18 cellular contexts compared by ENCODE assay signal in genomic region chr10:114394531-114394930, GRCh38.
"Had no signal": no experiment of that assay in that cellular context is flagged by ENCODE, and none has a peak within 500 bp of the region (broad histone marks: within the 10 kb centered on the region; RNA-seq: fewer than 3 reads in every experiment).

No MANE protein-coding gene starts in this region.

- H3K4me3 Mint-ChIP-seq: activated CD8-positive, alpha-beta T cell treated with anti-CD3 and anti-CD28 coated beads, Interleukin-2, amount 10 ng/mL, durations not matched to agents 7 days and 5 days; activated naive CD8-positive, alpha-beta T cell treated with anti-CD3 and anti-CD28 coated beads, Interleukin-2, amount 10 ng/mL, durations not matched to agents 7 days and 5 days; activated T-helper 1 cell treated with anti-CD3 and anti-CD28 coated beads, Interleukin-12 subunit alpha, Interleukin-12 subunit beta, Interleukin-2, Interleukin-4 antibody, amounts not matched to agents 30 ng/mL and 10 ng/mL and 1 ng/mL, durations not matched to agents 14 hours and 24 hours and 36 hours; brain; memory B cell; naive thymus-derived CD4-positive, alpha-beta T cell; stimulated activated naive CD8-positive, alpha-beta T cell treated with anti-CD3 and anti-CD28 coated beads, Interleukin-15, Interleukin-2, amounts not matched to agents 100 ng/mL and 50 ng/mL, for 24 hours had no signal

- H3K9me3 ChIP-seq: mucosa of descending colon, neutrophil had no signal

- FAIRE-seq: endothelial cell of umbilical vein, islet of Langerhans had no signal

- H3K36me3 ChIP-seq: neutrophil had no signal

- H3K36me3 Mint-ChIP-seq: activated naive CD8-positive, alpha-beta T cell treated with anti-CD3 and anti-CD28 coated beads, Interleukin-2, amount 10 ng/mL, durations not matched to agents 7 days and 5 days; brain; memory B cell had no signal

- H3K4me3 ChIP-seq: mucosa of descending colon, skin epidermis had no signal

- H3K9me3 Mint-ChIP-seq: brain; memory B cell; stimulated activated naive CD8-positive, alpha-beta T cell treated with anti-CD3 and anti-CD28 coated beads, Interleukin-15, Interleukin-2, amounts not matched to agents 100 ng/mL and 50 ng/mL, for 24 hours had no signal

- DNase-seq: activated CD4-positive, alpha-beta T cell treated with anti-CD3 and anti-CD28 coated beads for 4 hours; activated CD8-positive, alpha-beta T cell treated with anti-CD3 and anti-CD28 coated beads, Interleukin-2, amount 10 ng/mL, durations not matched to agents 7 days and 5 days; activated naive CD4-positive, alpha-beta T cell; activated naive CD8-positive, alpha-beta T cell treated with anti-CD3 and anti-CD28 coated beads, Interleukin-2, amount 10 ng/mL, durations not matched to agents 7 days and 5 days; effector CD8-positive, alpha-beta T cell; foreskin melanocyte; mucosa of descending colon; naive thymus-derived CD4-positive, alpha-beta T cell; T-helper 2 cell had no signal

- H3K27ac ChIP-seq: neutrophil, skin epidermis had no signal

- H3K4me1 Mint-ChIP-seq: memory B cell had no signal

- H3K27ac Mint-ChIP-seq: activated CD8-positive, alpha-beta T cell treated with anti-CD3 and anti-CD28 coated beads, Interleukin-2, amount 10 ng/mL, durations not matched to agents 7 days and 5 days; activated naive CD8-positive, alpha-beta T cell treated with anti-CD3 and anti-CD28 coated beads, Interleukin-2, amount 10 ng/mL, durations not matched to agents 7 days and 5 days; activated T-helper 1 cell treated with anti-CD3 and anti-CD28 coated beads, Interleukin-12 subunit alpha, Interleukin-12 subunit beta, Interleukin-2, Interleukin-4 antibody, amounts not matched to agents 30 ng/mL and 10 ng/mL and 1 ng/mL, durations not matched to agents 14 hours and 24 hours and 36 hours; memory B cell; stimulated activated naive CD8-positive, alpha-beta T cell treated with anti-CD3 and anti-CD28 coated beads, Interleukin-15, Interleukin-2, amounts not matched to agents 100 ng/mL and 50 ng/mL, for 24 hours had no signal

- ATAC-seq: activated CD8-positive, alpha-beta T cell treated with anti-CD3 and anti-CD28 coated beads, Interleukin-2, amount 10 ng/mL, durations not matched to agents 7 days and 5 days; left lobe of liver; mucosa of descending colon; naive thymus-derived CD4-positive, alpha-beta T cell had no signal
